ENCODE assay signal across 30 cellular contexts in the genomic region with DNA sequence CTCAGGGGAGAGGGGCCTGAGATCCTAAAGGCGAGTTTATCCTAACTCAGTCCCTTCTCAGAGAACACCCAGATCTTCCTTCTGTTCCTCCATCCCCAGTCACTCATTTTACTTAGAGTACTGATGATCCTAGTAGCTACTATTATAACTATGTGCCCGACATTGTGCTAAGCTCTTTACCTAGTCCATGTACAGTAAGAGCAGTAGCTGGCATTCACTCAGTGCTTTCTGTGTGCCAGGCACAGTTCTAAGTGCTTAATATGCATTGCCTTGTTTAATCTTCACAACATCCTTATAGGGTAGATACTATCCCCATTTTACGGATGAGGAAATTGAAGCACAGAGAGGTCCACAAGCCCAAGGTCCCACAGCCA. TPM values are rescaled to one million over a fixed set of nuclear protein-coding genes. Genes with fewer than 3 reads are reported as not detected.
"Had no signal": no experiment of that assay in that cellular context is flagged by ENCODE, and none has a peak within 500 bp of the region (broad histone marks: within the 10 kb centered on the region; RNA-seq: fewer than 3 reads in every experiment).

No MANE protein-coding gene starts in this region.

- ATAC-seq: activated CD8-positive, alpha-beta T cell treated with anti-CD3 and anti-CD28 coated beads for 36 hours; activated naive CD8-positive, alpha-beta T cell treated with anti-CD3 and anti-CD28 coated beads, Interleukin-2, amount 50 U/mL, for 24 hours; activated T-cell treated with anti-CD3 and anti-CD28 coated beads, Interleukin-2, amount 50 U/mL, for 4 hours; left lobe of liver; lower lobe of right lung; natural killer cell; stimulated activated naive CD8-positive, alpha-beta T cell treated with anti-CD3 and anti-CD28 coated beads, Interleukin-15, Interleukin-2, amounts not matched to agents 100 U/mL and 50 U/mL, for 24 hours; T-helper 17 cell had no signal

- H3K36me3 Mint-ChIP-seq: activated naive CD4-positive, alpha-beta T cell treated with anti-CD3 and anti-CD28 coated beads, Interleukin-2, amount 50 U/mL, for 24 hours; natural killer cell had no signal

- H3K4me3 Mint-ChIP-seq: activated T-cell treated with anti-CD3 and anti-CD28 coated beads, Interleukin-2, amount 50 U/mL, for 4 hours had no signal

- FAIRE-seq: endometrium, urothelium cell line had no signal

- H3K9me3 ChIP-seq: lower lobe of right lung, neutrophil, testis, transverse colon had no signal

- H3K4me3 ChIP-seq: lower lobe of right lung, testis, transverse colon had no signal

- H3K4me1 ChIP-seq: breast epithelium, lower lobe of right lung, testis, transverse colon had no signal

- H3K27me3 ChIP-seq: testis had no signal

- H3K27ac Mint-ChIP-seq: activated B cell treated with CpG ODN at 0.5 μM for 24 hours; activated CD8-positive, alpha-beta T cell treated with anti-CD3 and anti-CD28 coated beads for 36 hours; activated naive CD4-positive, alpha-beta T cell treated with anti-CD3 and anti-CD28 coated beads, Interleukin-2, amount 50 U/mL, for 24 hours; activated naive CD8-positive, alpha-beta T cell treated with anti-CD3 and anti-CD28 coated beads, Interleukin-2, amount 50 U/mL, for 24 hours; activated T-helper 2 cell treated with anti-CD3 and anti-CD28 coated beads, Interferon-gamma antibody, Interleukin-2, Interleukin-4, amounts not matched to agents 10 μg/mL and 5 μg/mL and 100 μg/mL, durations not matched to agents 14 hours and 24 hours and 36 hours; natural killer cell; T-helper 17 cell had no signal

- H3K36me3 ChIP-seq: breast epithelium, esophagus squamous epithelium, lower lobe of right lung, neutrophil, transverse colon had no signal

- H3K9me3 Mint-ChIP-seq: activated CD8-positive, alpha-beta T cell treated with anti-CD3 and anti-CD28 coated beads for 36 hours; activated naive CD4-positive, alpha-beta T cell treated with anti-CD3 and anti-CD28 coated beads, Interleukin-2, amount 50 U/mL, for 24 hours; activated naive CD8-positive, alpha-beta T cell treated with anti-CD3 and anti-CD28 coated beads, Interleukin-2, amount 50 U/mL, for 24 hours; activated T-cell treated with anti-CD3 and anti-CD28 coated beads, Interleukin-2, amount 50 U/mL, for 4 hours; activated T-helper 2 cell treated with anti-CD3 and anti-CD28 coated beads, Interferon-gamma antibody, Interleukin-2, Interleukin-4, amounts not matched to agents 10 μg/mL and 5 μg/mL and 100 μg/mL, durations not matched to agents 14 hours and 24 hours and 36 hours; central memory CD8-positive, alpha-beta T cell; natural killer cell had no signal

- H3K4me1 Mint-ChIP-seq: activated naive CD4-positive, alpha-beta T cell treated with anti-CD3 and anti-CD28 coated beads, Interleukin-2, amount 50 U/mL, for 24 hours; activated naive CD8-positive, alpha-beta T cell treated with anti-CD3 and anti-CD28 coated beads, Interleukin-2, amount 50 U/mL, for 24 hours; T-helper 17 cell had no signal

- DNase-seq: activated B cell treated with CpG ODN at 0.5 μM for 24 hours; activated CD4-positive, alpha-beta T cell treated with anti-CD3 and anti-CD28 coated beads, Interleukin-2, amount 50 U/mL, for 1 hour; activated CD8-positive, alpha-beta T cell treated with anti-CD3 and anti-CD28 coated beads for 36 hours; activated naive CD8-positive, alpha-beta T cell treated with anti-CD3 and anti-CD28 coated beads, Interleukin-2, amount 50 U/mL, for 24 hours; activated T-cell treated with anti-CD3 and anti-CD28 coated beads, Interleukin-2, amount 50 U/mL, for 4 hours; amygdala; dermis blood vessel endothelial cell; effector CD4-positive, alpha-beta T cell; esophagus squamous epithelium; foreskin melanocyte; hippocampal formation; kidney glomerular epithelial cell; lower lobe of right lung; mesenchymal stem cell; natural killer cell; stimulated activated CD4-positive, alpha-beta T cell treated with anti-CD3 and anti-CD28 coated beads, Interleukin-4, amount 100 ng/mL, for 1 hour; stimulated activated naive CD8-positive, alpha-beta T cell treated with anti-CD3 and anti-CD28 coated beads, Interleukin-15, Interleukin-2, amounts not matched to agents 100 U/mL and 50 U/mL, for 24 hours; T-helper 17 cell; testis; transverse colon had no signal

- H3K27ac ChIP-seq: breast epithelium, epithelial cell of prostate, esophagus squamous epithelium, lower lobe of right lung, neutrophil, testis, transverse colon had no signal

RNA-seq across cellular contexts. Expression of gene FRMPD3, which starts 58.3 kb away (rescaled TPM):
- total RNA-seq: activated CD8-positive, alpha-beta T cell treated with anti-CD3 and anti-CD28 coated beads for 36 hours; activated T-cell treated with anti-CD3 and anti-CD28 coated beads, Interleukin-2, amount 50 U/mL, for 4 hours; activated T-helper 2 cell treated with anti-CD3 and anti-CD28 coated beads, Interferon-gamma antibody, Interleukin-2, Interleukin-4, amounts not matched to agents 10 μg/mL and 5 μg/mL and 100 μg/mL, durations not matched to agents 14 hours and 24 hours and 36 hours; dermis blood vessel endothelial cell; left lobe of liver; osteocyte had no signal
